1 cellular context compared by ENCODE assay signal in genomic region chr1:180521474-180522203, GRCh38.
TF ChIP-seq lines count a peak whose summit lies in the region.

No MANE protein-coding gene starts in this region.

TF ChIP-seq in K562, 482 proteins besides CTCF, POLR2A, EP300 and RAD21 (continued from another document and continues in another):
- no peak for TF ChIP-seq ZBTB40 (IDR thresholded peaks at IDR 0.05)
- TF ChIP-seq ZBTB40 (CRISPR knock-in tag; IDR thresholded peaks at IDR 0.05) = no peak
- no peak for TF ChIP-seq SNRNP70 (optimal IDR thresholded peaks at IDR 0.05; ENCODE audit: low read depth, low read length)
- no peak for TF ChIP-seq FIP1L1 (IDR thresholded peaks at IDR 0.05; ENCODE audit: low read depth, low read length, poor library complexity, severe bottlenecking)
- no peak for TF ChIP-seq MAFF (IDR thresholded peaks at IDR 0.05; ENCODE audit: low read length)
- no peak for TF ChIP-seq TCFL5 (CRISPR knock-in tag; conservative IDR thresholded peaks at IDR 0.05)
- TF ChIP-seq EGR1 (conservative IDR thresholded peaks at IDR 0.05) = no peak
- no peak for TF ChIP-seq TFAP4 (CRISPR knock-in tag; IDR thresholded peaks at IDR 0.05; ENCODE audit: borderline replicate concordance)
- no peak for TF ChIP-seq MEF2A (IDR thresholded peaks at IDR 0.05; ENCODE audit: control insufficient read depth, low read depth, low read length)
- TF ChIP-seq GATA2 (CRISPR knock-in tag; IDR thresholded peaks at IDR 0.05) = no peak
- 0 out of 2 replicates have a peak, but pooled peaks have one; percentile 17 for TF ChIP-seq JUN (IDR thresholded peaks at IDR 0.05; ENCODE audit: borderline replicate concordance, low read depth, low read length)
- no peak for TF ChIP-seq JUN (CRISPR knock-in tag; IDR thresholded peaks at IDR 0.05; ENCODE audit: borderline replicate concordance)
- peak; percentile 21; the same call in 1 of the 2 replicates for TF ChIP-seq POLR2H (tag; IDR thresholded peaks at IDR 0.05; ENCODE audit: low read depth)
- TF ChIP-seq SRSF3 (IDR thresholded peaks at IDR 0.05; ENCODE audit: insufficient read depth, low read length) = no peak
- no peak for TF ChIP-seq SNIP1 (IDR thresholded peaks at IDR 0.05; ENCODE audit: low read depth)
- no peak for TF ChIP-seq SRSF7 (optimal IDR thresholded peaks at IDR 0.05; ENCODE audit: low read depth, low read length)
- no peak for TF ChIP-seq C11orf30 (IDR thresholded peaks at IDR 0.05; ENCODE audit: low read depth)
- TF ChIP-seq SREBF2 (CRISPR knock-in tag; IDR thresholded peaks at IDR 0.05) = no peak
- TF ChIP-seq KLF13 (tag; IDR thresholded peaks at IDR 0.05; ENCODE audit: borderline replicate concordance, low read depth) = no peak
- TF ChIP-seq ZNF644 (tag; IDR thresholded peaks at IDR 0.05; ENCODE audit: low read depth) = no peak
- no peak for TF ChIP-seq CHD2 (IDR thresholded peaks at IDR 0.05; ENCODE audit: low read depth, low read length)
- no peak for TF ChIP-seq SMAD3 (CRISPR knock-in tag; conservative IDR thresholded peaks at IDR 0.05)
- TF ChIP-seq ATF2 (CRISPR knock-in tag; IDR thresholded peaks at IDR 0.05) = no peak
- no peak for TF ChIP-seq ID3 (CRISPR knock-in tag; IDR thresholded peaks at IDR 0.05)
- TF ChIP-seq ID3 (tag; IDR thresholded peaks at IDR 0.05) = no peak
- no peak for TF ChIP-seq ZNF740 (CRISPR knock-in tag; IDR thresholded peaks at IDR 0.05)
- no peak for TF ChIP-seq ZNF740 (tag; IDR thresholded peaks at IDR 0.05)
- no peak for TF ChIP-seq CCNT2 (IDR thresholded peaks at IDR 0.05; ENCODE audit: borderline replicate concordance, extremely low read depth, insufficient read length, low read depth, low read length)
- TF ChIP-seq ZNF277 (CRISPR knock-in tag; IDR thresholded peaks at IDR 0.05; ENCODE audit: borderline replicate concordance) = no peak
- no peak for TF ChIP-seq ARID3B (CRISPR knock-in tag; IDR thresholded peaks at IDR 0.05; ENCODE audit: borderline replicate concordance)
- no peak for TF ChIP-seq KLF10 (CRISPR knock-in tag; IDR thresholded peaks at IDR 0.05)
- TF ChIP-seq HDAC1 (IDR thresholded peaks at IDR 0.05) = no peak
- no peak for TF ChIP-seq TAF15 (IDR thresholded peaks at IDR 0.05; ENCODE audit: low read depth, low read length)
- TF ChIP-seq PTTG1 (tag; IDR thresholded peaks at IDR 0.05; ENCODE audit: low read depth) = 0 out of 2 replicates have a peak, but pooled peaks have one; percentile 25
- TF ChIP-seq ZNF584 (CRISPR knock-in tag; IDR thresholded peaks at IDR 0.05; ENCODE audit: low read depth) = no peak
- TF ChIP-seq TARDBP (IDR thresholded peaks at IDR 0.05) = no peak
- TF ChIP-seq ASH1L (IDR thresholded peaks at IDR 0.05; ENCODE audit: borderline replicate concordance, low read depth, partially characterized antibody) = no peak
- TF ChIP-seq ZNF717 (CRISPR knock-in tag; IDR thresholded peaks at IDR 0.05) = no peak
- no peak for TF ChIP-seq ZNF121 (CRISPR knock-in tag; conservative IDR thresholded peaks at IDR 0.05)
- TF ChIP-seq ELK1 (CRISPR knock-in tag; IDR thresholded peaks at IDR 0.05) = no peak
- no peak for TF ChIP-seq HNRNPLL (IDR thresholded peaks at IDR 0.05; ENCODE audit: low read depth, low read length, poor library complexity, severe bottlenecking)
- no peak for TF ChIP-seq HBP1 (CRISPR knock-in tag; IDR thresholded peaks at IDR 0.05)
- peak; percentile 18; the same call in 1 of the 2 replicates for TF ChIP-seq ELF1 (tag; IDR thresholded peaks at IDR 0.05)
- no peak for TF ChIP-seq SUPT5H (IDR thresholded peaks at IDR 0.05)
- TF ChIP-seq NFIC (IDR thresholded peaks at IDR 0.05) = no peak
- TF ChIP-seq ZBTB17 (CRISPR knock-in tag; IDR thresholded peaks at IDR 0.05) = no peak
